ENCODE assay signal across 28 cellular contexts in the genomic region with DNA sequence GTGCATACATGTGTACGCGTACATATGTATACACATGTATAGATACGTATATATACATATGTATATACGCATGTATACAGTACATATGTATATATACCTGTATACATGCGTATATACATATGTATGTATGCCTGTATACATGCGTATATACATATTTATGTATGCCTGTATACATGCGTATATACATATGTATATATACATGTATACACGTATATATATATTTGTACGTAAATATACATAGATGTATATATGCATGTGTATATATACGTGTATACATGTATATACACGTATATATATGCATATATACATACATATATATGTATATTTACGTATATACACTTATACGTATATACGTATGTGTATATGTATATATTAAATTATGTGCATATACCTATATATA.
"Had no signal": no experiment of that assay in that cellular context is flagged by ENCODE, and none has a peak within 500 bp of the region (broad histone marks: within the 10 kb centered on the region; RNA-seq: fewer than 3 reads in every experiment).

No MANE protein-coding gene starts in this region.

- H3K36me3 ChIP-seq: stomach, suprapubic skin, thoracic aorta, thyroid gland, tibial artery, tibial nerve, transverse colon, upper lobe of left lung, upper lobe of right lung, uterus, vagina had no signal

- H3K27me3 ChIP-seq: stomach, suprapubic skin, testis, thyroid gland, tibial artery, tibial nerve, transverse colon, upper lobe of left lung, upper lobe of right lung, uterus, vagina had no signal

- ATAC-seq: stimulated activated effector memory CD8-positive, alpha-beta T cell treated with anti-CD3 and anti-CD28 coated beads, Interleukin-12 subunit alpha, Interleukin-12 subunit beta, amount 100 ng/mL, for 72 hours; stimulated activated memory B cell treated with anti-CD40 and anti-IgM and Interleukin-4, amounts not matched to agents 10 μg/mL and 1 μg/mL and 100 μg/mL, for 72 hours; stimulated activated naive B cell treated with anti-CD40 and anti-IgM and Interleukin-4, amounts not matched to agents 10 μg/mL and 1 μg/mL and 100 μg/mL, for 72 hours; stimulated activated naive CD8-positive, alpha-beta T cell treated with anti-CD3 and anti-CD28 coated beads, Interleukin-15, amount 100 ng/mL, for 72 hours; stimulated activated naive CD8-positive, alpha-beta T cell treated with anti-CD3 and anti-CD28 coated beads, Interleukin-15, Interleukin-2, amounts not matched to agents 100 U/mL and 50 U/mL, for 24 hours; upper lobe of right lung had no signal

- H3K36me3 Mint-ChIP-seq: stimulated activated effector memory CD8-positive, alpha-beta T cell treated with anti-CD3 and anti-CD28 coated beads, Interleukin-12 subunit alpha, Interleukin-12 subunit beta, amount 100 ng/mL, for 72 hours; stimulated activated memory B cell treated with anti-CD40 and anti-IgM and Interleukin-4, amounts not matched to agents 10 μg/mL and 1 μg/mL and 100 μg/mL, for 72 hours; stimulated activated naive B cell treated with anti-CD40 and anti-IgM and Interleukin-4, amounts not matched to agents 10 μg/mL and 1 μg/mL and 100 μg/mL, for 72 hours; type B pancreatic cell had no signal

- H3K4me3 Mint-ChIP-seq: stimulated activated effector memory CD8-positive, alpha-beta T cell treated with anti-CD3 and anti-CD28 coated beads, Interleukin-12 subunit alpha, Interleukin-12 subunit beta, amount 100 ng/mL, for 72 hours; stimulated activated memory B cell treated with anti-CD40 and anti-IgM and Interleukin-4, amounts not matched to agents 10 μg/mL and 1 μg/mL and 100 μg/mL, for 72 hours; stimulated activated naive B cell treated with anti-CD40 and anti-IgM and Interleukin-4, amounts not matched to agents 10 μg/mL and 1 μg/mL and 100 μg/mL, for 72 hours; stimulated activated naive CD8-positive, alpha-beta T cell treated with anti-CD3 and anti-CD28 coated beads, Interleukin-15, amount 100 ng/mL, for 72 hours; stimulated activated naive CD8-positive, alpha-beta T cell treated with anti-CD3 and anti-CD28 coated beads, Interleukin-15, Interleukin-2, amounts not matched to agents 100 ng/mL and 50 ng/mL, for 24 hours; type B pancreatic cell had no signal

- H3K9me3 ChIP-seq: stomach, suprapubic skin, testis, thoracic aorta, thyroid gland, tibial artery, tibial nerve, transverse colon, upper lobe of left lung, upper lobe of right lung, uterus, vagina had no signal

- H3K27ac Mint-ChIP-seq: stimulated activated effector memory CD8-positive, alpha-beta T cell treated with anti-CD3 and anti-CD28 coated beads, Interleukin-12 subunit alpha, Interleukin-12 subunit beta, amount 100 ng/mL, for 72 hours; stimulated activated memory B cell treated with anti-CD40 and anti-IgM and Interleukin-4, amounts not matched to agents 10 μg/mL and 1 μg/mL and 100 μg/mL, for 72 hours; stimulated activated naive B cell treated with anti-CD40 and anti-IgM and Interleukin-4, amounts not matched to agents 10 μg/mL and 1 μg/mL and 100 μg/mL, for 72 hours; stimulated activated naive CD8-positive, alpha-beta T cell treated with anti-CD3 and anti-CD28 coated beads, Interleukin-15, amount 100 ng/mL, for 72 hours; stimulated activated naive CD8-positive, alpha-beta T cell treated with anti-CD3 and anti-CD28 coated beads, Interleukin-15, Interleukin-2, amounts not matched to agents 100 ng/mL and 50 ng/mL, for 24 hours; type B pancreatic cell had no signal

- H3K4me1 ChIP-seq: stomach, suprapubic skin, testis, thyroid gland, tibial artery, tibial nerve, transverse colon, upper lobe of left lung, upper lobe of right lung, uterus, vagina had no signal

- H3K4me3 ChIP-seq: stomach, suprapubic skin, testis, thoracic aorta, thyroid gland, tibial artery, tibial nerve, transverse colon, upper lobe of left lung, upper lobe of right lung, uterus, vagina had no signal

- H3K4me1 Mint-ChIP-seq: stimulated activated effector memory CD8-positive, alpha-beta T cell treated with anti-CD3 and anti-CD28 coated beads, Interleukin-12 subunit alpha, Interleukin-12 subunit beta, amount 100 ng/mL, for 72 hours; stimulated activated memory B cell treated with anti-CD40 and anti-IgM and Interleukin-4, amounts not matched to agents 10 μg/mL and 1 μg/mL and 100 μg/mL, for 72 hours; stimulated activated naive B cell treated with anti-CD40 and anti-IgM and Interleukin-4, amounts not matched to agents 10 μg/mL and 1 μg/mL and 100 μg/mL, for 72 hours; stimulated activated naive CD8-positive, alpha-beta T cell treated with anti-CD3 and anti-CD28 coated beads, Interleukin-15, amount 100 ng/mL, for 72 hours had no signal

- DNase-seq: stimulated activated CD4-positive, alpha-beta T cell treated with anti-CD3 and anti-CD28 coated beads, Interleukin-2, amount 100 ng/mL, for 48 hours; stimulated activated CD4-positive, alpha-beta T cell treated with anti-CD3 and anti-CD28 coated beads, Interleukin-4, amount 100 ng/mL, for 1 hour; stimulated activated CD4-positive, alpha-beta T cell treated with anti-CD3 and anti-CD28 coated beads, Interleukin-4, amount 100 ng/mL, for 24 hours; stimulated activated CD4-positive, alpha-beta T cell treated with anti-CD3 and anti-CD28 coated beads, Interleukin-4, amount 100 ng/mL, for 4 hours; stimulated activated CD8-positive, alpha-beta memory T cell treated with anti-CD3 and anti-CD28 coated beads, Interleukin-4, amount 100 ng/mL, for 48 hours; stimulated activated naive B cell treated with anti-CD40 and anti-IgM and Interleukin-4, amounts not matched to agents 10 μg/mL and 1 μg/mL and 100 μg/mL, for 72 hours; stimulated activated naive CD4-positive, alpha-beta T cell; stimulated activated naive CD4-positive, alpha-beta T cell treated with Interleukin-2 at 50 U/mL for 16 hours; stimulated activated naive CD8-positive, alpha-beta T cell treated with anti-CD3 and anti-CD28 coated beads, Interleukin-15, amount 100 ng/mL, for 72 hours; stimulated activated naive CD8-positive, alpha-beta T cell treated with anti-CD3 and anti-CD28 coated beads, Interleukin-15, Interleukin-2, amounts not matched to agents 100 U/mL and 50 U/mL, for 24 hours; stomach; substantia nigra; testis; thyroid gland; tibial artery; transverse colon; trophoblast cell; upper lobe of left lung; upper lobe of right lung; uterus had no signal

- H3K27me3 Mint-ChIP-seq: stimulated activated memory B cell treated with anti-CD40 and anti-IgM and Interleukin-4, amounts not matched to agents 10 μg/mL and 1 μg/mL and 100 μg/mL, for 72 hours; stimulated activated naive CD8-positive, alpha-beta T cell treated with anti-CD3 and anti-CD28 coated beads, Interleukin-15, amount 100 ng/mL, for 72 hours; type B pancreatic cell had no signal

- H3K27ac ChIP-seq: stomach, suprapubic skin, testis, thoracic aorta, thyroid gland, tibial artery, tibial nerve, transverse colon, upper lobe of left lung, upper lobe of right lung, uterus, vagina had no signal

- H3K9me3 Mint-ChIP-seq: stimulated activated memory B cell treated with anti-CD40 and anti-IgM and Interleukin-4, amounts not matched to agents 10 μg/mL and 1 μg/mL and 100 μg/mL, for 72 hours; stimulated activated naive CD8-positive, alpha-beta T cell treated with anti-CD3 and anti-CD28 coated beads, Interleukin-15, Interleukin-2, amounts not matched to agents 100 ng/mL and 50 ng/mL, for 24 hours; type B pancreatic cell had no signal
